Comparison of ENCODE assay signal across 8 cellular contexts in the genomic region with DNA sequence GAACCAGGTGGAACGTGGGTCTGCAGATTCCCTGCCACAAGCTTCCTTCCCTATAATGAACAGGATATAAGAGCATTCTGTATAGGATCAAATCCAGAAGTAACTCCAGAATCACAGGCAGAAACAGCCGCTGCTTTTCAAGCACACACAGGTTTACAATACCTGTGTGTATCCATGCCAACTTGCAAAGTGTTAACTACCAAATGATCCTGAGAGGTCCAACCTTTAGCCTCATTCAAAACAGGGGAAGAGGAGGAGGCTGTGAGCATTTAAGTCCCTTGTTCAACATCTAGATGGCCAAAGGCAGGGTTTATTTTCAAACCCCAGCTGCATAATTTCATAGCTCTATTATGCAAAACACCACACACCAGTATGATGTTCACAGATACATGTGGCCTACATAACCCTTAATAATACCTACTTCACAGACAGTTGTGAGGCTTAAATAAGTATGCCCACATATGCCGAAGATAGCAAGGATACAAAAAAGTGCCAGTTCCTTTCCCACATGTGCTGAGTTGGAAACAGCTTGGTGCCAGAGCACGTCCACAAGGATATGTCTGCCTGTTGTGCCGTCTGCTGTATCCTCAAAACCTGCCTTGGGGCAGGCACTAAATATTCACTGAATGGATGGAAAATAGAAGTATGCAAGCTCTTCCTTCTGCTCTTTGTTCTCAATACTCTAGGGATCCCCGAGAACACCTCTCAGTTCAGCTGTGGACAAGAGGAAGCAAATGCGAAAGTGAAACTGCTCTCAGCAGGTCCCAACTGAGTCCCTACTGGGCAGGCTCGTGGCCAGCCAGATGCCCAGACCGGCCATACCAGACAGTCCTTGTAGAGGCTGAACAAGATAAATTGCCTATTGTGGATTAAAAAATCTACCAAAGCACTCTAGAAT.
DNase-seq lines count a peak whose midpoint lies in the region; TF ChIP-seq lines count a peak whose summit lies in the region.

No MANE protein-coding gene starts in this region.

- H3K27ac ChIP-seq in right atrium auricular region = peak overlapping the region; percentile 66 to 74

- H3K4me1 ChIP-seq in right atrium auricular region = peaks cover 0 to 38% of the 10 kb centered on the region in 2 donors

- H3K36me3 ChIP-seq in H7 (replicated peaks; ENCODE audit: control insufficient read depth, insufficient read depth, low read length) = no peaks in the 10 kb centered on the region
- no peaks in the 10 kb centered on the region for H3K36me3 ChIP-seq in right atrium auricular region

- TF ChIP-seq CTCF in right atrium auricular region (IDR thresholded peaks at IDR 0.05) = no peak

- no peaks in the 10 kb centered on the region for H3K27me3 ChIP-seq in H7 (ENCODE audit: control insufficient read depth, insufficient read depth, low read length)
- H3K27me3 ChIP-seq in right atrium auricular region = no peaks in the 10 kb centered on the region

- H3K4me3 ChIP-seq in H7 (ENCODE audit: insufficient read depth, low read depth, low read length) = no peak overlapping the region
- H3K4me3 ChIP-seq in right atrium auricular region = peak overlapping the region; percentile 41 to 54

- H3K9me3 ChIP-seq in right atrium auricular region = no peaks in the 10 kb centered on the region

- DNase-seq in NOMO-1 treated with DMSO at 0.1 percent for 48 hours (lab: John Stamatoyannopoulos, UW; ENCODE audit: unreplicated experiment) = peak; percentile 57
- no peak for DNase-seq in NOMO-1 treated with dmso at 0.1 percent for 144 hours (lab: John Stamatoyannopoulos, UW; ENCODE audit: unreplicated experiment)
- DNase-seq in H7 = peak; percentile 57
- DNase-seq in NCI-H128 (lab: John Stamatoyannopoulos, UW; ENCODE audit: unreplicated experiment) = peak; percentile 18
- DNase-seq in anterior cingulate cortex (lab: John Stamatoyannopoulos, UW) = peak in 46 of 58 donors; percentile 6 to 66 (median 36)
- peak; percentile 73 for DNase-seq in right atrium auricular region (ENCODE audit: low spot score)
- peak; percentile 11 for DNase-seq in pulmonary artery endothelial cell (ENCODE audit: low read depth, low spot score)
- no peak for DNase-seq in stimulated activated CD4-positive, alpha-beta T cell treated with anti-CD3 and anti-CD28 coated beads, Interleukin-4, amount 100 ng/mL, for 1 hour

Comparison
In these comparisons a context has a peak if more than half of its experiments do, and no peak if none do; other contexts are left out.
1. DNase-seq: peak in NOMO-1 treated with DMSO at 0.1 percent for 48 hours (single experiment), H7 (single experiment), NCI-H128 (single experiment), anterior cingulate cortex (46 of 58), right atrium auricular region (single experiment) and pulmonary artery endothelial cell (single experiment); none in NOMO-1 treated with dmso at 0.1 percent for 144 hours (single experiment) and stimulated activated CD4-positive, alpha-beta T cell treated with anti-CD3 and anti-CD28 coated beads, Interleukin-4, amount 100 ng/mL, for 1 hour (single experiment).